9 cellular contexts compared by ENCODE assay signal in genomic region chr14:65461730-65462129, GRCh38. TPM values are rescaled to one million over a fixed set of nuclear protein-coding genes. Genes with fewer than 3 reads are reported as not detected.
A peak's percentile ranks its signal among the peaks of the same experiment; 100 is the strongest.
DNase-seq lines count a peak whose midpoint lies in the region; ATAC-seq, FAIRE-seq and TF ChIP-seq lines count a peak whose summit lies in the region.
"Had no signal": no experiment of that assay in that cellular context is flagged by ENCODE, and none has a peak within 500 bp of the region (broad histone marks: within the 10 kb centered on the region; RNA-seq: fewer than 3 reads in every experiment).

No MANE protein-coding gene starts in this region.

- H3K27ac ChIP-seq in PC-9, result peak overlapping the region; percentile 20

- no peak overlapping the region for H3K4me3 ChIP-seq in PC-9

- H3K4me1 Mint-ChIP-seq in immature natural killer cell, result peaks cover 13 to 24% of the 10 kb centered on the region in 2 donors

- no peak overlapping the region for H2AFZ ChIP-seq in PC-9

- POLR2A ChIA-PET in PC-9 (lab: Charles Lee; ENCODE audit: unreplicated experiment), result interaction anchor here (0.6 to 0.7 kb wide), 2 partner anchors 13 to 334 kb away, joined by 3 to 4 read pairs; no protein-coding TSS in a partner anchor

- H3K9me2 ChIP-seq in PC-9 (ENCODE audit: insufficient read depth), result no peaks in the 10 kb centered on the region

- H3K79me2 ChIP-seq in PC-9 (ENCODE audit: low read depth), result peaks cover 83% of the 10 kb centered on the region

- TF ChIP-seq CTCF in PC-9 (conservative IDR thresholded peaks at IDR 0.05), result no peak

- ATAC-seq in GM18505 (IDR thresholded peaks at IDR 0.05; ENCODE audit: unreplicated experiment) (peak; percentile 25), HG02840 (IDR thresholded peaks at IDR 0.05; ENCODE audit: low FRiP score, unreplicated experiment) (peak; percentile 13)

- FAIRE-seq in GM12892 (lab: Jason Lieb, UNC), result no peak
- FAIRE-seq in HTR-8/SVneo (lab: Jason Lieb, UNC), result no peak

- H3K36me3 ChIP-seq in PC-9 (ENCODE audit: low read depth), result peaks cover 31% of the 10 kb centered on the region

- no peaks in the 10 kb centered on the region for H3K27me3 Mint-ChIP-seq in immature natural killer cell (ENCODE audit: low read depth in 3 of 3)

- H3K27me3 ChIP-seq in PC-9 (ENCODE audit: insufficient read depth, low read depth), result no peaks in the 10 kb centered on the region

- no peak overlapping the region for H3K4me2 ChIP-seq in PC-9

- intact Hi-C loops in PC-9 (cut with micrococcal nuclease; ENCODE audit: unreplicated experiment), result no loop called here

- peaks cover 6 to 7% (median 6%) of the 10 kb centered on the region in 3 donors for H3K36me3 Mint-ChIP-seq in immature natural killer cell

- H3K9me3 Mint-ChIP-seq in immature natural killer cell, result no peaks in the 10 kb centered on the region

- CTCF ChIA-PET in PC-9 (lab: Charles Lee), result no interaction called here

- DNase-seq in PC-9 (no peak), immature natural killer cell (no peak), NCI-H345 treated with DMSO at 0.1 percent for 48 hours (lab: John Stamatoyannopoulos, UW; ENCODE audit: unreplicated experiment) (no peak), GM12892 (ENCODE audit: insufficient read length) (no peak), HTR-8/SVneo (ENCODE audit: insufficient read length, low spot score) (no peak)
- DNase-seq in central memory CD4-positive, alpha-beta T cell, result no peak
- DNase-seq: cerebellar nuclear complex had no signal

- peak overlapping the region in 4 of 6 donors; percentile 10 to 68 (median 22) for H3K27ac Mint-ChIP-seq in immature natural killer cell

- peaks cover 46% of the 10 kb centered on the region for H3F3A ChIP-seq in PC-9 (ENCODE audit: insufficient read depth, low read depth)

- H3K4me1 ChIP-seq in PC-9 (replicated peaks; ENCODE audit: insufficient read depth), result no peaks in the 10 kb centered on the region

- BruUV-seq in PC-9 (replicated peaks; lab: Mats Ljungman, UMichigan), result no TSS peak

- TF ChIP-seq POLR2A in GM18505 (IDR thresholded peaks at IDR 0.05; ENCODE audit: borderline replicate concordance, extremely low read depth, insufficient read depth, insufficient read length) (no peak), GM12892 (IDR thresholded peaks at IDR 0.05; ENCODE audit: low read depth, low read length) (no peak)

- H4K20me1 ChIP-seq in PC-9 (ENCODE audit: insufficient read depth), result peaks cover 10% of the 10 kb centered on the region

- no peaks in the 10 kb centered on the region for H3K9me3 ChIP-seq in PC-9 (ENCODE audit: insufficient read depth, low read depth)

- H3K4me3 Mint-ChIP-seq in immature natural killer cell, result no peak overlapping the region

RNA-seq across cellular contexts. Expression of gene FUT8, which starts 49.2 kb away (rescaled TPM):
- total RNA-seq in PC-9 (2021), result 134 and 135 TPM in 2 replicates
- polyA plus RNA-seq in immature natural killer cell, result 10 to 100 TPM in 2 of 3 donors, 1 to 10 TPM in 1; 6.5 to 11.1 (median 11.0) TPM
- polyA plus RNA-seq in GM12892 (2012; ENCODE audit: missing spikeins), result 44.2 TPM
